Comparison of ENCODE assay signal across 26 cellular contexts in the genomic region with DNA sequence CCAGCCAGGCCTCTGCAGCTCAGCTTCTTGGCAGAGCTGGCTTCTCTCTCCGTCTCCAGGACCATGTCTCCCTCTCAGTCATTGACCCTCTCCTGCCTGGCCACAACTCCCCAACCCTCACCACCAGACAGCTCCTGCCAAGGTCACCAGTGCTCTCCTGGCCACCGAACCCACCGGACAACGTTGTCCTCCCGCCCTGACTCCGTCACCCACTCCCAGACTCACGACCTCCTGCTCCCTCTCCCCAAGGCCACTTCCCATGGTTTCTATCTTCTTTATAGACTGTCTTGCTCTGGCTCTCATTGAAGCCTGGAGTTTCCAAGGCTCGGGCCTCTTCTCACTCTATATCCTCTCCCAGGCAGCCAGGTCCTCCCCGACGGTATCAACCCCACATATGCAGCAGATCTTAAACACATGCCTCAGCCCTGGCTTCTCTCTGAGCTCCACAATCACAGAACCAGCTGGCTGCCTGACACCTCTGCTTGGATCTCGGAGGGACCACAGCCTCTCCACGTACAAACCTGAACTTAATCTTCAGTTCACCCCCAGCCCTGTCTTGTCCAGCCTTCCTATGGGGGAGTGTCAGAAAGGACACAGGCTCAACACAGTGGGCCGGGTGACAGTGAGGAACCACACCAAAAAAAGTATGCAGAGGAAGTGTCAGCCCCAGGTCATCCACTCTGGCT.
"Had no signal": no experiment of that assay in that cellular context is flagged by ENCODE, and none has a peak within 500 bp of the region (broad histone marks: within the 10 kb centered on the region; RNA-seq: fewer than 3 reads in every experiment).

No MANE protein-coding gene starts in this region.

- H3K27me3 Mint-ChIP-seq: activated CD8-positive, alpha-beta memory T cell treated with anti-CD3 and anti-CD28 coated beads, Interleukin-2, amount 10 ng/mL, durations not matched to agents 7 days and 5 days; activated CD8-positive, alpha-beta T cell treated with anti-CD3 and anti-CD28 coated beads for 36 hours; activated naive CD8-positive, alpha-beta T cell; dendritic cell treated with granulocyte-macrophage colony-stimulating factor and Interleukin-4, amounts not matched to agents 40 ng/mL and 50 ng/mL, for 4 days had no signal

- H3K27ac ChIP-seq: body of pancreas, cardiac muscle cell, pancreas, psoas muscle, transverse colon had no signal

- H3K36me3 ChIP-seq: cardiac muscle cell, pancreas, transverse colon had no signal

- H3K4me3 ChIP-seq: body of pancreas, cardiac muscle cell, pancreas, psoas muscle, smooth muscle cell, transverse colon had no signal

- DNase-seq: activated CD4-positive, alpha-beta T cell treated with anti-CD3 and anti-CD28 coated beads, Interleukin-2, amount 50 U/mL, for 1 hour; activated CD8-positive, alpha-beta memory T cell treated with anti-CD3 and anti-CD28 coated beads, Interleukin-2, amount 10 ng/mL, durations not matched to agents 7 days and 5 days; activated CD8-positive, alpha-beta T cell treated with anti-CD3 and anti-CD28 coated beads for 36 hours; activated naive CD4-positive, alpha-beta T cell treated with Interleukin-2 at 50 U/mL for 16 hours; activated T-cell treated with anti-CD3 and anti-CD28 coated beads for 4 hours; activated T-cell treated with anti-CD3 and anti-CD28 coated beads, Interleukin-2, amount 50 U/mL, for 72 hours; aorta; body of pancreas; effector CD4-positive, alpha-beta T cell; left ventricle myocardium superior; naive B cell; nucleus accumbens; pancreas; psoas muscle; stimulated activated CD4-positive, alpha-beta T cell treated with anti-CD3 and anti-CD28 coated beads, Interleukin-1b, Interleukin-23, amount 100 ng/mL, for 48 hours; stimulated activated CD4-positive, alpha-beta T cell treated with anti-CD3 and anti-CD28 coated beads, Interleukin-4, amount 100 ng/mL, for 4 hours; stimulated activated CD8-positive, alpha-beta memory T cell treated with anti-CD3 and anti-CD28 coated beads, Interleukin-4, amount 100 ng/mL, for 48 hours; stimulated activated naive CD4-positive, alpha-beta T cell; T-helper 2 cell; transverse colon had no signal

- H3K27me3 ChIP-seq: body of pancreas, cardiac muscle cell, pancreas, transverse colon had no signal

- H3K4me1 ChIP-seq: body of pancreas, pancreas, psoas muscle, transverse colon had no signal

- ATAC-seq: activated CD8-positive, alpha-beta memory T cell treated with anti-CD3 and anti-CD28 coated beads, Interleukin-2, amount 10 ng/mL, durations not matched to agents 7 days and 5 days; activated CD8-positive, alpha-beta T cell treated with anti-CD3 and anti-CD28 coated beads for 36 hours; activated T-cell treated with anti-CD3 and anti-CD28 coated beads, Interleukin-2, amount 50 U/mL, for 72 hours; body of pancreas; left ventricle myocardium superior; pancreas; psoas muscle; SK-N-SH treated with all-trans-retinoic acid at 6 μM for 48 hours; WTC11 had no signal

- H3K9me3 ChIP-seq: body of pancreas, pancreas, psoas muscle, transverse colon had no signal

- H3K9me3 Mint-ChIP-seq: activated CD8-positive, alpha-beta T cell treated with anti-CD3 and anti-CD28 coated beads for 36 hours; activated T-cell treated with anti-CD3 and anti-CD28 coated beads, Interleukin-2, amount 50 U/mL, for 72 hours; dendritic cell treated with granulocyte-macrophage colony-stimulating factor and Interleukin-4, amounts not matched to agents 40 ng/mL and 50 ng/mL, for 4 days had no signal

- H3K4me1 Mint-ChIP-seq: naive B cell had no signal

- H3K4me3 Mint-ChIP-seq: activated CD8-positive, alpha-beta memory T cell treated with anti-CD3 and anti-CD28 coated beads, Interleukin-2, amount 10 ng/mL, durations not matched to agents 7 days and 5 days; activated CD8-positive, alpha-beta T cell treated with anti-CD3 and anti-CD28 coated beads for 36 hours; activated naive CD8-positive, alpha-beta T cell; activated T-cell treated with anti-CD3 and anti-CD28 coated beads, Interleukin-2, amount 50 U/mL, for 72 hours; dendritic cell treated with granulocyte-macrophage colony-stimulating factor and Interleukin-4, amounts not matched to agents 40 ng/mL and 50 ng/mL, for 4 days; naive B cell; WTC11 had no signal

- H3K27ac Mint-ChIP-seq: activated CD8-positive, alpha-beta memory T cell treated with anti-CD3 and anti-CD28 coated beads, Interleukin-2, amount 10 ng/mL, durations not matched to agents 7 days and 5 days; activated CD8-positive, alpha-beta T cell treated with anti-CD3 and anti-CD28 coated beads for 36 hours; activated naive CD8-positive, alpha-beta T cell; activated T-cell treated with anti-CD3 and anti-CD28 coated beads, Interleukin-2, amount 50 U/mL, for 72 hours; dendritic cell treated with granulocyte-macrophage colony-stimulating factor and Interleukin-4, amounts not matched to agents 40 ng/mL and 50 ng/mL, for 4 days; naive B cell; WTC11 had no signal

- H3K4me2 ChIP-seq: smooth muscle cell had no signal

- H3K36me3 Mint-ChIP-seq: activated naive CD8-positive, alpha-beta T cell; naive B cell had no signal
